ENCODE assay signal across 8 cellular contexts in the genomic region with DNA sequence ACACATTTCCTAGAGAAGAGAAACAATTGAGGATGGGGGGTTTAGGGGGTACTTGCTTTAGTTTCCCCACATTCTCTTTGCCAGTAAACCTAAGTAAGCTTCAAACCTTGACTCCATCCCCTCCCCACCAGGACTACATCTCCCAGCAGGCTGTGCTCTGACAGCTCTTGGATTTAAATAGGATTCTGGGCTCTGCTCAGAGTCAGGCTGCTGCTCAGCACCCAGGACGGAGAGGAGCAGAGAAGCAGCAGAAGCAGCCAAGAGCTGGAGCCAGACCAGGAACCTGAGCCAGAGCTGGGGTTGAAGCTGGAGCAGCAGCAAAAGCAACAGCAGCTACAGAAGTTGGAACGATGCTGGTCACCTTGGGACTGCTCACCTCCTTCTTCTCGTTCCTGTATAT. TPM values are rescaled to one million over a fixed set of nuclear protein-coding genes. Genes with fewer than 3 reads are reported as not detected.
DNase-seq lines count a peak whose midpoint lies in the region; ATAC-seq and TF ChIP-seq lines count a peak whose summit lies in the region.
"Had no signal": no experiment of that assay in that cellular context is flagged by ENCODE, and none has a peak within 500 bp of the region (broad histone marks: within the 10 kb centered on the region; RNA-seq: fewer than 3 reads in every experiment).

No MANE protein-coding gene starts in this region.

- H3K27me3 ChIP-seq in Karpas-422 (ENCODE audit: low read length) (no peaks in the 10 kb centered on the region), adrenal gland (no peaks in the 10 kb centered on the region)

- peaks cover 43 to 49% of the 10 kb centered on the region in 2 donors for H3K27me3 Mint-ChIP-seq in stimulated activated naive B cell treated with anti-CD40 and anti-IgM and Interleukin-4, amounts not matched to agents 10 μg/mL and 1 μg/mL and 100 μg/mL, for 72 hours

- no peak overlapping the region for H3K27ac Mint-ChIP-seq in stimulated activated naive B cell treated with anti-CD40 and anti-IgM and Interleukin-4, amounts not matched to agents 10 μg/mL and 1 μg/mL and 100 μg/mL, for 72 hours
- H3K27ac Mint-ChIP-seq: activated CD8-positive, alpha-beta T cell treated with anti-CD3 and anti-CD28 coated beads for 36 hours had no signal

- peak overlapping the region; percentile 20 for H3K4me2 ChIP-seq in Karpas-422 (ENCODE audit: low read depth, low read length, poor library complexity, severe bottlenecking)

- WGBS in adrenal gland, 4 donors: 6 to 13% (median 10%) methylated on average over 3 of the region's 3 CpGs

- no peaks in the 10 kb centered on the region for H3K9me2 ChIP-seq in Karpas-422 (replicated peaks; ENCODE audit: insufficient read depth, low read length)

- peak; percentile 33 to 47 for ATAC-seq in stimulated activated naive B cell treated with anti-CD40 and anti-IgM and Interleukin-4, amounts not matched to agents 10 μg/mL and 1 μg/mL and 100 μg/mL, for 72 hours (replicated peaks)
- no peak for ATAC-seq in HG03045 (IDR thresholded peaks at IDR 0.05; ENCODE audit: unreplicated experiment)
- ATAC-seq: activated CD8-positive, alpha-beta T cell treated with anti-CD3 and anti-CD28 coated beads for 36 hours had no signal

- H3K36me3 Mint-ChIP-seq in stimulated activated naive B cell treated with anti-CD40 and anti-IgM and Interleukin-4, amounts not matched to agents 10 μg/mL and 1 μg/mL and 100 μg/mL, for 72 hours: no peaks in the 10 kb centered on the region

- H3K4me3 ChIP-seq in Karpas-422 (ENCODE audit: low read length): no peak overlapping the region
- no peak overlapping the region for H3K4me3 ChIP-seq in adrenal gland

- H4K20me1 ChIP-seq in Karpas-422 (ENCODE audit: insufficient read depth, low read depth, low read length): no peaks in the 10 kb centered on the region

- no peak for TF ChIP-seq CTCF in adrenal gland (IDR thresholded peaks at IDR 0.05)

- intact Hi-C loops in adrenal gland (cut with DNase I): no loop called here

- H3K4me1 ChIP-seq in Karpas-422 (ENCODE audit: low read length) (peaks cover 8% of the 10 kb centered on the region), adrenal gland (replicated peaks in 1 of 2) (peaks cover 0 to 10% of the 10 kb centered on the region in 2 donors)

- H3K9ac ChIP-seq in Karpas-422 (ENCODE audit: low read length): no peak overlapping the region

- H3K9me3 ChIP-seq in Karpas-422 (ENCODE audit: low read length) (no peaks in the 10 kb centered on the region), adrenal gland (replicated peaks in 1 of 3) (no peaks in the 10 kb centered on the region)

- DNase-seq in Karpas-422 (peak; percentile 46), adrenal gland (peak; percentile 48 to 81 (median 75)), hypothalamus (lab: John Stamatoyannopoulos, UW) (peak in 32 of 51 donors; percentile 3 to 69 (median 29)), H4 (ENCODE audit: low spot score) (no peak), NOMO-1 treated with DMSO at 0.1 percent for 48 hours (lab: John Stamatoyannopoulos, UW; ENCODE audit: unreplicated experiment) (no peak)
- DNase-seq in stimulated activated naive B cell treated with anti-CD40 and anti-IgM and Interleukin-4, amounts not matched to agents 10 μg/mL and 1 μg/mL and 100 μg/mL, for 72 hours: no peak
- DNase-seq: activated CD8-positive, alpha-beta T cell treated with anti-CD3 and anti-CD28 coated beads for 36 hours had no signal

- no peak overlapping the region for H3K4me3 Mint-ChIP-seq in stimulated activated naive B cell treated with anti-CD40 and anti-IgM and Interleukin-4, amounts not matched to agents 10 μg/mL and 1 μg/mL and 100 μg/mL, for 72 hours
- H3K4me3 Mint-ChIP-seq: activated CD8-positive, alpha-beta T cell treated with anti-CD3 and anti-CD28 coated beads for 36 hours had no signal

- H2AFZ ChIP-seq in Karpas-422 (ENCODE audit: low read length): peak overlapping the region; percentile 2; the same call in 1 of the 2 replicates

- peaks cover 4 to 10% of the 10 kb centered on the region in 2 donors for H3K4me1 Mint-ChIP-seq in stimulated activated naive B cell treated with anti-CD40 and anti-IgM and Interleukin-4, amounts not matched to agents 10 μg/mL and 1 μg/mL and 100 μg/mL, for 72 hours

- no peaks in the 10 kb centered on the region for H3K79me2 ChIP-seq in Karpas-422 (ENCODE audit: low read length)

- no peak overlapping the region for H3K27ac ChIP-seq in Karpas-422 (ENCODE audit: low read length)
- no peak overlapping the region for H3K27ac ChIP-seq in adrenal gland

- peaks cover 0 to 4% of the 10 kb centered on the region in 2 donors for H3K9me3 Mint-ChIP-seq in stimulated activated naive B cell treated with anti-CD40 and anti-IgM and Interleukin-4, amounts not matched to agents 10 μg/mL and 1 μg/mL and 100 μg/mL, for 72 hours
- H3K9me3 Mint-ChIP-seq: activated CD8-positive, alpha-beta T cell treated with anti-CD3 and anti-CD28 coated beads for 36 hours had no signal

- no peaks in the 10 kb centered on the region for H3K36me3 ChIP-seq in Karpas-422 (ENCODE audit: insufficient read depth, low read length)
- H3K36me3 ChIP-seq in adrenal gland (replicated peaks in 1 of 2): no peaks in the 10 kb centered on the region

- peak; percentile 20 to 45 for TF ChIP-seq POLR2A in adrenal gland (IDR thresholded peaks at IDR 0.05)

RNA-seq across cellular contexts. Expression of a gene that starts 20.6 kb away (rescaled TPM):
- total RNA-seq in Karpas-422 (2014; rRNA removed; shearing (Covaris generic); ENCODE audit: low replicate concordance): not detected in 2 replicates
- 10 to 100 TPM in 2 of 8 donors, 1 to 10 TPM in 6; 1.1 to 13.3 (median 2.3) TPM for total RNA-seq in adrenal gland
- polyA plus RNA-seq in adrenal gland: 10 to 100 TPM in 1 of 3 donors, 1 to 10 TPM in 2; 1.0 to 24.8 (median 3.5) TPM
- 0.35 and 0.79 TPM in 2 replicates for total RNA-seq in H4 (2014; rRNA removed; shearing (Covaris generic))
- total RNA-seq: activated CD8-positive, alpha-beta T cell treated with anti-CD3 and anti-CD28 coated beads for 36 hours had no signal

RNA-seq across cellular contexts. Expression of a gene that starts 26.7 kb away (rescaled TPM):
- 126 and 147 TPM in 2 replicates for total RNA-seq in Karpas-422 (2014; rRNA removed; shearing (Covaris generic); ENCODE audit: low replicate concordance)
- 100 to 1,000 TPM in 2 of 8 donors, 10 to 100 TPM in 6; 73.1 to 160 (median 81.3) TPM for total RNA-seq in adrenal gland
- 100 to 1,000 TPM in 1 of 3 donors, 10 to 100 TPM in 2; 49.1 to 282 (median 58.9) TPM for polyA plus RNA-seq in adrenal gland
- total RNA-seq in H4 (2014; rRNA removed; shearing (Covaris generic)): 115 and 116 TPM in 2 replicates

RNA-seq across cellular contexts. Expression of a gene that starts 47.9 kb away (rescaled TPM):
- total RNA-seq in Karpas-422 (2014; rRNA removed; shearing (Covaris generic); ENCODE audit: low replicate concordance): 105 and 106 TPM in 2 replicates
- 100 to 1,000 TPM in 2 of 8 donors, 10 to 100 TPM in 6; 52.2 to 108 (median 86.0) TPM for total RNA-seq in adrenal gland
- 10 to 100 TPM; 54.6 to 79.3 (median 68.0) TPM for polyA plus RNA-seq in adrenal gland
- 51.9 and 67.7 TPM in 2 replicates for total RNA-seq in H4 (2014; rRNA removed; shearing (Covaris generic))

Comparison
In these comparisons a context has a peak if more than half of its experiments do, and no peak if none do; other contexts are left out.
1. DNase-seq: peak in Karpas-422 (single experiment), adrenal gland (7 of 7) and hypothalamus (32 of 51); none in stimulated activated naive B cell treated with anti-CD40 and anti-IgM and Interleukin-4, amounts not matched to agents 10 μg/mL and 1 μg/mL and 100 μg/mL, for 72 hours (single experiment), H4 (single experiment) and NOMO-1 treated with DMSO at 0.1 percent for 48 hours (single experiment).